25 cellular contexts compared by ENCODE assay signal in the genomic region with DNA sequence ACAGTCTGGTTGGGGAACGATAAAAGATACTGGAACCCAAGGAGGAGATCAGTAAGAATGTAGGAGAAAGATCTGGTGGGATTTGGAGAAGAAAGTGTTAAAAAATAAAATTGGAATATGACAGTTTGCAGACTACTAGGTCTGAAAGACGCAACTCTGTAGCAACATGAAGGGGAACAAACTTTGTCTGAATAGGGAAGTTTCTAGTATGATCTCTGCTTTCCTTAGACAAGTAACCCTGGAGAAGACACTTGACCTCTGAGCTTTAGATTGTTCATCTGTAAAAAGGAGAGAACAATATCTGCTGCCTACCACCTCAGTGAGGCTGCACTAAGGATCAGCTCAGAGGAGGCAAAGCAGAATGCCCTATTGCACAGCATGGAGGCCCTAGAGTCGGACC.
"Had no signal": no experiment of that assay in that cellular context is flagged by ENCODE, and none has a peak within 500 bp of the region (broad histone marks: within the 10 kb centered on the region; RNA-seq: fewer than 3 reads in every experiment).

No MANE protein-coding gene starts in this region.

- H3K4me1 Mint-ChIP-seq: activated CD4-positive, alpha-beta T cell treated with anti-CD3 and anti-CD28 coated beads for 36 hours; activated CD8-positive, alpha-beta memory T cell treated with anti-CD3 and anti-CD28 coated beads, Interleukin-2, amount 10 ng/mL, durations not matched to agents 7 days and 5 days; central memory CD8-positive, alpha-beta T cell; neural progenitor cell had no signal

- H3K36me3 Mint-ChIP-seq: activated CD8-positive, alpha-beta memory T cell treated with anti-CD3 and anti-CD28 coated beads, Interleukin-2, amount 10 ng/mL, durations not matched to agents 7 days and 5 days; activated naive CD4-positive, alpha-beta T cell treated with anti-CD3 and anti-CD28 coated beads, Interleukin-2, amount 50 U/mL, for 72 hours; natural killer cell; neural progenitor cell had no signal

- H3K4me3 Mint-ChIP-seq: activated CD4-positive, alpha-beta T cell treated with anti-CD3 and anti-CD28 coated beads for 36 hours; activated CD8-positive, alpha-beta memory T cell treated with anti-CD3 and anti-CD28 coated beads, Interleukin-2, amount 10 ng/mL, durations not matched to agents 7 days and 5 days; activated CD8-positive, alpha-beta T cell treated with anti-CD3 and anti-CD28 coated beads, Interleukin-2, amount 10 ng/mL, durations not matched to agents 7 days and 5 days; central memory CD8-positive, alpha-beta T cell; natural killer cell; neural progenitor cell; T-helper 2 cell treated with Interferon-gamma antibody and Interleukin-4, amounts not matched to agents 5 μg/mL and 100 μg/mL, for 36 hours had no signal

- H3K27ac Mint-ChIP-seq: activated CD4-positive, alpha-beta T cell treated with anti-CD3 and anti-CD28 coated beads for 36 hours; activated CD8-positive, alpha-beta memory T cell treated with anti-CD3 and anti-CD28 coated beads, Interleukin-2, amount 10 ng/mL, durations not matched to agents 7 days and 5 days; activated CD8-positive, alpha-beta T cell treated with anti-CD3 and anti-CD28 coated beads, Interleukin-2, amount 10 ng/mL, durations not matched to agents 7 days and 5 days; activated naive CD4-positive, alpha-beta T cell treated with anti-CD3 and anti-CD28 coated beads, Interleukin-2, amount 50 U/mL, for 72 hours; natural killer cell; neural progenitor cell; T-helper 2 cell treated with Interferon-gamma antibody and Interleukin-4, amounts not matched to agents 5 μg/mL and 100 μg/mL, for 36 hours had no signal

- FAIRE-seq: bronchial epithelial cell, islet of Langerhans had no signal

- ATAC-seq: activated CD4-positive, alpha-beta T cell treated with anti-CD3 and anti-CD28 coated beads for 36 hours; activated CD8-positive, alpha-beta memory T cell treated with anti-CD3 and anti-CD28 coated beads, Interleukin-2, amount 10 ng/mL, durations not matched to agents 7 days and 5 days; activated CD8-positive, alpha-beta T cell treated with anti-CD3 and anti-CD28 coated beads, Interleukin-2, amount 10 ng/mL, durations not matched to agents 7 days and 5 days; activated naive CD4-positive, alpha-beta T cell treated with anti-CD3 and anti-CD28 coated beads, Interleukin-2, amount 50 U/mL, for 72 hours; natural killer cell; psoas muscle had no signal

- DNase-seq: activated CD4-positive, alpha-beta T cell treated with anti-CD3 and anti-CD28 coated beads for 36 hours; activated CD4-positive, CD25-positive, alpha-beta regulatory T cell; activated CD8-positive, alpha-beta memory T cell treated with anti-CD3 and anti-CD28 coated beads, Interleukin-2, amount 10 ng/mL, durations not matched to agents 7 days and 5 days; activated CD8-positive, alpha-beta T cell treated with anti-CD3 and anti-CD28 coated beads, Interleukin-2, amount 10 ng/mL, durations not matched to agents 7 days and 5 days; activated naive CD4-positive, alpha-beta T cell; activated T-cell treated with anti-CD3 and anti-CD28 coated beads, Interleukin-2, amount 50 U/mL, for 48 hours; dermis blood vessel endothelial cell; effector CD4-positive, alpha-beta T cell; esophagus squamous epithelium; foreskin melanocyte; left ventricle myocardium inferior; mesendoderm; natural killer cell; occipital lobe; psoas muscle; stimulated activated CD4-positive, alpha-beta T cell treated with anti-CD3 and anti-CD28 coated beads, Interleukin-15, amount 100 ng/mL, for 24 hours; stimulated activated CD4-positive, alpha-beta T cell treated with anti-CD3 and anti-CD28 coated beads, Interleukin-2, amount 100 ng/mL, for 24 hours; stimulated activated naive CD4-positive, alpha-beta T cell; trophoblast cell had no signal

- H3K9me3 Mint-ChIP-seq: activated naive CD4-positive, alpha-beta T cell treated with anti-CD3 and anti-CD28 coated beads, Interleukin-2, amount 50 U/mL, for 72 hours; central memory CD8-positive, alpha-beta T cell; natural killer cell; neural progenitor cell; T-helper 2 cell treated with Interferon-gamma antibody and Interleukin-4, amounts not matched to agents 5 μg/mL and 100 μg/mL, for 36 hours had no signal
